ENCODE assay signal across 8 cellular contexts in the genomic region with DNA sequence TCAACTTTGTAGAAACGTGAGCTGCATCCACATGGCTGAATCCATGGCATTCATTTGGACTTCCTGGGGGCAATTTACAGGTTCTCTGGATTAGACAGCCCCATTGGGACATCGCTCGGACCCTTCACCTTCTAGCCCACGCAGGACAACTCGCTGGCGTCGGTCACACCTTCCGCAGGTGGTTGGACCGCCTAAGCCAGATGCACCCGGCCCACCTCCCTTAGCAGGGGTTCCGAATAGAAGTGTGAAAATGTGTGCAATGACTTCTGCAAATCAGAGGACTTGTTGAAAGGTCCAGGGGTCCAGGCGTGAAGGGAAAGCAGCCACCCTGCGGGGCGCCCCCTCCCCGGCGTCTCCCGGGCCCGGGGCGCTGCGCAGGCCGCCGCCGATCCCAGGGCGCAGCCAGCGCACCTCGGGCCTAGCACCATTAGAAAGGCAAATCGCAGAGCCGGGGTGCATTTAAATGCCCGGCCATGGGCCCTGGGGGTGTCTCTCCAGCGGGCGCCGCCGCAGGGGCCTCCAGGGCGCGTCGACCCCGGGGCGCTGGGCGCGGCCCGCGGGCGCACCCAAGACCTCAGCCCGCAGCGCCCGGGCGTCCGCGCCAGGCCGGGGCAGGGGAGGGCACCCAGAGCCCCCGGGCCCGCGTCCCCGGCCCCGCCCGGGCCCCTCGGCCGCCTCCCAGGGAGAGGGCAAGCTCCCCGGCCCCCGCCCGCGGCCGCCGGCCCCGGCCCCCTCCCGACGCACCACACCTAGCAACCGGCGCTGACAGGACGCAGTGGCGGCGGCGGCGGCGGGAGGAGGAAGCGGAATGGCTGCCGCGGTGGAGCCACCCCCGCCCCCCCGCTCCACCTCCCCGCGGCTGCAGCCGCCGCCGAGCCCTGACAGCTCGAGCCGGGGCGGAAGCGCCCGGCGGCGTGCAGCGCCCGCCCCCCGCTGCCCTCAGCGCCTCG. TPM values are rescaled to one million over a fixed set of nuclear protein-coding genes. Genes with fewer than 3 reads are reported as not detected.
A peak's percentile ranks its signal among the peaks of the same experiment; 100 is the strongest.
DNase-seq lines count a peak whose midpoint lies in the region; FAIRE-seq and TF ChIP-seq lines count a peak whose summit lies in the region.

No MANE protein-coding gene starts in this region.

- CTCF ChIA-PET in HEK293 (lab: Yijun Ruan, JAX), result no interaction called here

- H3K27ac ChIP-seq in HEK293 (ENCODE audit: extremely low read depth, low read depth, low read length) (peak overlapping the region; percentile 80; the same call in 1 of the 2 replicates), kidney (ENCODE audit: low read depth in 2 of 2, low read length in 2 of 2) (no peak overlapping the region)

- DNase-seq in GM03348 (ENCODE audit: low spot score), result peak; percentile 93
- DNase-seq in NAMALWA (ENCODE audit: low spot score), result peak; percentile 76
- DNase-seq in bronchial epithelial cell (ENCODE audit: low read depth), result no peak
- peak; percentile 91 for DNase-seq in kidney
- DNase-seq in stimulated activated CD4-positive, alpha-beta T cell treated with anti-CD3 and anti-CD28 coated beads, Interleukin-15, amount 100 ng/mL, for 24 hours, result peak; percentile 76
- no peak for DNase-seq in GOT3 (lab: John Stamatoyannopoulos, UW)

- POLR2A ChIA-PET in HEK293 (lab: Yijun Ruan, JAX), result interaction anchor here (1.7 kb wide), 1 partner anchor 10 kb away, joined by 5 read pairs; no protein-coding TSS in a partner anchor

- FAIRE-seq in bronchial epithelial cell (lab: Jason Lieb, UNC) (no peak), kidney (lab: Jason Lieb, UNC) (no peak)

- no peak for TF ChIP-seq CTCF in HEK293 (tag by site-specific recombination; IDR thresholded peaks at IDR 0.05)
- TF ChIP-seq CTCF in WI38 (IDR thresholded peaks at IDR 0.05; ENCODE audit: low read depth, low read length), result no peak
- no peak for TF ChIP-seq CTCF in bronchial epithelial cell (IDR thresholded peaks at IDR 0.05; ENCODE audit: insufficient read depth, low read length, severe bottlenecking)
- no peak for TF ChIP-seq CTCF in kidney (IDR thresholded peaks at IDR 0.05; ENCODE audit: borderline replicate concordance, extremely low read depth, insufficient read depth)

- no peaks in the 10 kb centered on the region for H3K27me3 ChIP-seq in bronchial epithelial cell (ENCODE audit: control insufficient read depth, insufficient read depth, low read length)

- H3K9ac ChIP-seq in kidney (ENCODE audit: low read length in 2 of 2), result peak overlapping the region; percentile 6 to 43

- H3K9me3 ChIP-seq in HEK293 (ENCODE audit: control insufficient read depth, insufficient read depth, low read depth, low read length), result no peaks in the 10 kb centered on the region
- no peaks in the 10 kb centered on the region for H3K9me3 ChIP-seq in kidney (ENCODE audit: control insufficient read depth in 1 of 2, low read length in 2 of 2)

- H3K36me3 ChIP-seq in HEK293 (ENCODE audit: control insufficient read depth in 2 of 2, insufficient read depth in 1 of 2, low read length in 2 of 2) (no peaks in the 10 kb centered on the region), bronchial epithelial cell (ENCODE audit: control insufficient read depth, insufficient read depth, low read length) (no peaks in the 10 kb centered on the region), kidney (ENCODE audit: control insufficient read depth in 1 of 2, insufficient read depth in 2 of 2, low read length in 2 of 2) (no peaks in the 10 kb centered on the region)

- H3K4me3 ChIP-seq in HEK293 (ENCODE audit: low read depth, low read length) (peak overlapping the region; percentile 88), WI38 (ENCODE audit: low read depth, low read length) (peak overlapping the region; percentile 71), bronchial epithelial cell (ENCODE audit: low read depth, low read length) (peak overlapping the region; percentile 85), kidney (ENCODE audit: low read length in 2 of 2) (peak overlapping the region; percentile 66 to 68)

- intact Hi-C loops in kidney (cut with DNase I), result no loop called here

- H3K4me1 ChIP-seq in HEK293 (ENCODE audit: control insufficient read depth, insufficient read depth, low read length) (peaks cover 15% of the 10 kb centered on the region), kidney (ENCODE audit: control insufficient read depth in 1 of 2, insufficient read depth in 1 of 2, low read depth in 1 of 2, low read length in 2 of 2) (peaks cover 0 to 5% of the 10 kb centered on the region in 2 donors)

TF ChIP-seq in HEK293, 187 proteins besides CTCF, POLR2A, EP300 and RAD21 (continues in another document):
- TF ChIP-seq ZNF560 (tag by site-specific recombination; IDR thresholded peaks at IDR 0.05; ENCODE audit: borderline replicate concordance), result no peak
- no peak for TF ChIP-seq ZNF433 (tag by site-specific recombination; IDR thresholded peaks at IDR 0.05; ENCODE audit: low read depth)
- TF ChIP-seq ZNF16 (tag by site-specific recombination; IDR thresholded peaks at IDR 0.05; ENCODE audit: low read depth), result no peak
- no peak for TF ChIP-seq ZNF670 (tag by site-specific recombination; IDR thresholded peaks at IDR 0.05; ENCODE audit: low read depth)
- TF ChIP-seq ZNF610 (tag by site-specific recombination; IDR thresholded peaks at IDR 0.05; ENCODE audit: borderline replicate concordance), result no peak
- TF ChIP-seq ZBTB8A (tag by site-specific recombination; IDR thresholded peaks at IDR 0.05), result peak; percentile 80
- TF ChIP-seq ZNF223 (tag by site-specific recombination; IDR thresholded peaks at IDR 0.05), result no peak
- TF ChIP-seq GFI1B (tag by site-specific recombination; IDR thresholded peaks at IDR 0.05), result 0 out of 2 replicates have a peak, but pooled peaks have one; percentile 18
- TF ChIP-seq, protein P1, sequence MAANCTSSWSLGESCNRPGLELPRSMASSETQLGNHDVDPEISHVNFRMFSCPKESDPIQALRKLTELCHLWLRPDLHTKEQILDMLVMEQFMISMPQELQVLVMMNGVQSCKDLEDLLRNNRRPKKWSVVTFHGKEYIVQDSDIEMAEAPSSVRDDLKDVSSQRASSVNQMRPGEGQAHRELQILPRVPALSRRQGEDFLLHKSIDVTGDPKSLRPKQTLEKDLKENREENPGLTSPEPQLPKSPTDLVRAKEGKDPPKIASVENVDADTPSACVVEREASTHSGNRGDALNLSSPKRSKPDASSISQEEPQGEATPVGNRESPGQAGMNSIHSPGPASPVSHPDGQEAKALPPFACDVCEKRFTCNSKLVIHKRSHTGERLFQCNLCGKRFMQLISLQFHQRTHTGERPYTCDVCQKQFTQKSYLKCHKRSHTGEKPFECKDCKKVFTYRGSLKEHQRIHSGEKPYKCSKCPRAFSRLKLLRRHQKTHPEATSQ (tag by site-specific recombination; IDR thresholded peaks at IDR 0.05), result no peak
- TF ChIP-seq, protein P2, sequence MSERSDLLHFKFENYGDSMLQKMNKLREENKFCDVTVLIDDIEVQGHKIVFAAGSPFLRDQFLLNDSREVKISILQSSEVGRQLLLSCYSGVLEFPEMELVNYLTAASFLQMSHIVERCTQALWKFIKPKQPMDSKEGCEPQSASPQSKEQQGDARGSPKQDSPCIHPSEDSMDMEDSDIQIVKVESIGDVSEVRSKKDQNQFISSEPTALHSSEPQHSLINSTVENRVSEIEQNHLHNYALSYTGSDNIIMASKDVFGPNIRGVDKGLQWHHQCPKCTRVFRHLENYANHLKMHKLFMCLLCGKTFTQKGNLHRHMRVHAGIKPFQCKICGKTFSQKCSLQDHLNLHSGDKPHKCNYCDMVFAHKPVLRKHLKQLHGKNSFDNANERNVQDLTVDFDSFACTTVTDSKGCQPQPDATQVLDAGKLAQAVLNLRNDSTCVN (tag by site-specific recombination; optimal IDR thresholded peaks at IDR 0.05), result peak; percentile 24
- no peak for TF ChIP-seq ZNF529 (tag by site-specific recombination; IDR thresholded peaks at IDR 0.05; ENCODE audit: insufficient replicate concordance)
- no peak for TF ChIP-seq ZNF600 (tag by site-specific recombination; IDR thresholded peaks at IDR 0.05)
- peak; percentile 78 for TF ChIP-seq ZBTB20 (tag by site-specific recombination; IDR thresholded peaks at IDR 0.05)
- TF ChIP-seq, protein P3, sequence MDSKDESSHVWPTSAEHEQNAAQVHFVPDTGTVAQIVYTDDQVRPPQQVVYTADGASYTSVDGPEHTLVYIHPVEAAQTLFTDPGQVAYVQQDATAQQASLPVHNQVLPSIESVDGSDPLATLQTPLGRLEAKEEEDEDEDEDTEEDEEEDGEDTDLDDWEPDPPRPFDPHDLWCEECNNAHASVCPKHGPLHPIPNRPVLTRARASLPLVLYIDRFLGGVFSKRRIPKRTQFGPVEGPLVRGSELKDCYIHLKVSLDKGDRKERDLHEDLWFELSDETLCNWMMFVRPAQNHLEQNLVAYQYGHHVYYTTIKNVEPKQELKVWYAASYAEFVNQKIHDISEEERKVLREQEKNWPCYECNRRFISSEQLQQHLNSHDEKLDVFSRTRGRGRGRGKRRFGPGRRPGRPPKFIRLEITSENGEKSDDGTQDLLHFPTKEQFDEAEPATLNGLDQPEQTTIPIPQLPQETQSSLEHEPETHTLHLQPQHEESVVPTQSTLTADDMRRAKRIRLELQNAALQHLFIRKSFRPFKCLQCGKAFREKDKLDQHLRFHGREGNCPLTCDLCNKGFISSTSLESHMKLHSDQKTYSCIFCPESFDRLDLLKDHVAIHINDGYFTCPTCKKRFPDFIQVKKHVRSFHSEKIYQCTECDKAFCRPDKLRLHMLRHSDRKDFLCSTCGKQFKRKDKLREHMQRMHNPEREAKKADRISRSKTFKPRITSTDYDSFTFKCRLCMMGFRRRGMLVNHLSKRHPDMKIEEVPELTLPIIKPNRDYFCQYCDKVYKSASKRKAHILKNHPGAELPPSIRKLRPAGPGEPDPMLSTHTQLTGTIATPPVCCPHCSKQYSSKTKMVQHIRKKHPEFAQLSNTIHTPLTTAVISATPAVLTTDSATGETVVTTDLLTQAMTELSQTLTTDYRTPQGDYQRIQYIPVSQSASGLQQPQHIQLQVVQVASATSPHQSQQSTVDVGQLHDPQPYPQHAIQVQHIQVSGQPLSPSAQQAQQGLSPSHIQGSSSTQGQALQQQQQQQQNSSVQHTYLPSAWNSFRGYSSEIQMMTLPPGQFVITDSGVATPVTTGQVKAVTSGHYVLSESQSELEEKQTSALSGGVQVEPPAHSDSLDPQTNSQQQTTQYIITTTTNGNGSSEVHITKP (tag by site-specific recombination; IDR thresholded peaks at IDR 0.05), result no peak

RNA-seq across cellular contexts. Expression of gene JAZF1, which starts 1.2 kb away (rescaled TPM):
- total RNA-seq in bronchial epithelial cell, result 1.0 and 1.1 TPM in 2 replicates
- 13.1 TPM for total RNA-seq in kidney
- 5.7 TPM for polyA plus RNA-seq in kidney (ENCODE audit: insufficient read depth, low read depth, low replicate concordance)

Comparison
In these comparisons a context has a peak if more than half of its experiments do, and no peak if none do; other contexts are left out.
1. DNase-seq: peak in GM03348 (single experiment), NAMALWA (single experiment), kidney (single experiment) and stimulated activated CD4-positive, alpha-beta T cell treated with anti-CD3 and anti-CD28 coated beads, Interleukin-15, amount 100 ng/mL, for 24 hours (single experiment); none in bronchial epithelial cell (single experiment) and GOT3 (single experiment).
2. Peak in every context shown above with its lines, with median percentiles within 50 percentile points of each other: H3K4me3 ChIP-seq.